ENCODE assay signal across 15 cellular contexts in the genomic region with DNA sequence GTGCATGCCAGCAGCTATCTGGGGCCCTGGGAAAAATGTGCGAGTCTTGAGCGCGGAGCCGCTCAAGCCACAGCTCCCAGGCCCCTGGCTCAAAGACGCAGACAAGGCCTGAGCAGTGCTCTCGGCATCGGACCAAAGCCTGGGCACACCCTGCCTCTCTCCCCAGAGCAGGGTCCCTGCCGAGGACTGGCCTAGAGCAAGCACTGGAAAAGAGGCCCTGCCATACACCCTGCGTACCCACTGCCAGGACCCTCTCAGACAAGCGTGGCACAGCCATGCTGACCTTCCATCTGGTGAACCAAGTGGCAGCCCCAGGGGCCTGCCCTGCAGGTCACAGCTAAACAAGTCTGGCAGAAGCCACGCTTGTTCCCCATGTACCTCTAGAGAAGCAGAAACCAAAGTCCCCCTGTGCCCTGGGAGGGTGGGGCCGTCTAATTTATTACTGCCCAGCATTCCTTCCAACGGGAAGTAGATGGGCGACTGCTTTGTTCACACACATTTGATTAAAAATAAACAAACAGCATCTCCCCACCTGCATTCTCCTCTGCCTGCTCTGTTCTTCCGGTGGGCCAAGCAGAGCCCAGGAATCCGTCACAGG. TPM values are rescaled to one million over a fixed set of nuclear protein-coding genes. Genes with fewer than 3 reads are reported as not detected.
DNase-seq lines count a peak whose midpoint lies in the region; ATAC-seq and TF ChIP-seq lines count a peak whose summit lies in the region.
"Had no signal": no experiment of that assay in that cellular context is flagged by ENCODE, and none has a peak within 500 bp of the region (broad histone marks: within the 10 kb centered on the region; RNA-seq: fewer than 3 reads in every experiment).

No MANE protein-coding gene starts in this region.

- no peak overlapping the region for H3K4me2 ChIP-seq in SK-N-SH
- H3K4me2 ChIP-seq: BLaER1, GM23338 had no signal

- H3K4me1 ChIP-seq in cardiac muscle cell (ENCODE audit: low read depth) (no peaks in the 10 kb centered on the region), heart left ventricle (no peaks in the 10 kb centered on the region), mucosa of descending colon (ENCODE audit: low read depth) (peaks cover 37% of the 10 kb centered on the region), upper lobe of right lung (no peaks in the 10 kb centered on the region), SK-N-SH (ENCODE audit: control insufficient read depth in 1 of 2, insufficient read depth in 2 of 2, low read depth in 1 of 2, low read length in 1 of 2) (peaks cover 0 to 25% of the 10 kb centered on the region in 2 experiments; a peak in 1 of 4 replicates)
- H3K4me1 ChIP-seq: Caco-2 had no signal

- H3K36me3 ChIP-seq in cardiac muscle cell: peaks cover 15% of the 10 kb centered on the region
- peaks cover 2 to 89% (median 66%) of the 10 kb centered on the region in 9 donors for H3K36me3 ChIP-seq in heart left ventricle
- H3K36me3 ChIP-seq in mucosa of descending colon (ENCODE audit: low read depth): no peaks in the 10 kb centered on the region
- peaks cover 61% of the 10 kb centered on the region for H3K36me3 ChIP-seq in upper lobe of right lung
- H3K36me3 ChIP-seq in SK-N-SH (replicated peaks in 1 of 2; ENCODE audit: control insufficient read depth in 1 of 2, insufficient read depth in 2 of 2, low read length in 1 of 2): peaks cover 6 to 58% of the 10 kb centered on the region in 2 experiments

- H3K27ac ChIP-seq in cardiac muscle cell: peak overlapping the region; percentile 23
- no peak overlapping the region for H3K27ac ChIP-seq in heart left ventricle
- no peak overlapping the region for H3K27ac ChIP-seq in upper lobe of right lung
- H3K27ac ChIP-seq in SK-N-SH (ENCODE audit: low read depth in 2 of 2, low read length in 1 of 2): no peak overlapping the region
- H3K27ac ChIP-seq: BLaER1 had no signal

- no peaks in the 10 kb centered on the region for H3K9me3 ChIP-seq in cardiac muscle cell (ENCODE audit: low read depth)
- no peaks in the 10 kb centered on the region for H3K9me3 ChIP-seq in heart left ventricle
- H3K9me3 ChIP-seq in mucosa of descending colon: no peaks in the 10 kb centered on the region
- H3K9me3 ChIP-seq in upper lobe of right lung: no peaks in the 10 kb centered on the region
- H3K9me3 ChIP-seq in SK-N-SH: no peaks in the 10 kb centered on the region
- H3K9me3 ChIP-seq: BLaER1, Caco-2 had no signal

- H3K9ac ChIP-seq in SK-N-SH: no peak overlapping the region
- H3K9ac ChIP-seq: BLaER1 had no signal

- H3K79me2 ChIP-seq in SK-N-SH (ENCODE audit: insufficient read depth): no peaks in the 10 kb centered on the region

- no peak for TF ChIP-seq EP300 in SK-N-SH (IDR thresholded peaks at IDR 0.05; ENCODE audit: borderline replicate concordance in 1 of 2, low read depth in 1 of 2, low read length in 1 of 2)

- H2AFZ ChIP-seq in SK-N-SH (ENCODE audit: low read depth): no peak overlapping the region
- H2AFZ ChIP-seq: GM23338 had no signal

- H3F3A ChIP-seq in SK-N-SH (replicated peaks; ENCODE audit: insufficient read depth): peaks cover under 1% of the 10 kb centered on the region

- no peak for TF ChIP-seq POLR2A in heart left ventricle (IDR thresholded peaks at IDR 0.05)

- TF ChIP-seq RAD21 in SK-N-SH (IDR thresholded peaks at IDR 0.05; ENCODE audit: low read length): no peak

- ATAC-seq in heart left ventricle: no peak
- ATAC-seq in mucosa of descending colon: peak; percentile 27
- no peak for ATAC-seq in upper lobe of right lung
- ATAC-seq: GM23338 had no signal

- H4K20me1 ChIP-seq in SK-N-SH (ENCODE audit: insufficient read depth): no peaks in the 10 kb centered on the region

- CTCF ChIA-PET in SK-N-SH (lab: Yijun Ruan, JAX): no interaction called here

- DNase-seq in cardiac muscle cell (ENCODE audit: low read depth in 1 of 2, low spot score in 1 of 2) (no peak), heart left ventricle (no peak), cerebellar cortex (ENCODE audit: low spot score) (peak; percentile 59), mucosa of descending colon (peak in 2 of 3 donors; percentile 52 to 56), upper lobe of right lung (peak; percentile 50), SK-N-SH (no peak), RKO (ENCODE audit: low spot score) (no peak), NCI-H748 treated with DMSO at 0.1 percent for 48 hours (lab: John Stamatoyannopoulos, UW) (no peak)
- DNase-seq: 8988T, AML-193, Caco-2, DMS53, H9 had no signal

- TF ChIP-seq CTCF in cardiac muscle cell (IDR thresholded peaks at IDR 0.05; ENCODE audit: low read depth, low read length): no peak
- no peak for TF ChIP-seq CTCF in heart left ventricle (IDR thresholded peaks at IDR 0.05)
- no peak for TF ChIP-seq CTCF in mucosa of descending colon (IDR thresholded peaks at IDR 0.05)
- TF ChIP-seq CTCF in upper lobe of right lung (IDR thresholded peaks at IDR 0.05): no peak
- TF ChIP-seq CTCF in SK-N-SH (IDR thresholded peaks at IDR 0.05): no peak

- no peaks in the 10 kb centered on the region for H3K27me3 ChIP-seq in cardiac muscle cell
- H3K27me3 ChIP-seq in heart left ventricle: no peaks in the 10 kb centered on the region
- H3K27me3 ChIP-seq in upper lobe of right lung: no peaks in the 10 kb centered on the region
- no peaks in the 10 kb centered on the region for H3K27me3 ChIP-seq in SK-N-SH (ENCODE audit: insufficient read depth)
- H3K27me3 ChIP-seq: BLaER1 had no signal

- POLR2A ChIA-PET in SK-N-SH (lab: Yijun Ruan, JAX): no interaction called here

- H3K9me2 ChIP-seq in SK-N-SH: no peaks in the 10 kb centered on the region

- H3K4me3 ChIP-seq in cardiac muscle cell (no peak overlapping the region), heart left ventricle (no peak overlapping the region), mucosa of descending colon (no peak overlapping the region), upper lobe of right lung (no peak overlapping the region), SK-N-SH (ENCODE audit: low read depth in 2 of 2, low read length in 1 of 2) (no peak overlapping the region)
- H3K4me3 ChIP-seq: BLaER1, GM23338 had no signal

- intact Hi-C loops in heart left ventricle (cut with DNase I) (no loop called here), mucosa of descending colon (cut with DNase I, micrococcal nuclease) (no loop called here), upper lobe of right lung (cut with DNase I) (no loop called here)

- WGBS in heart left ventricle, 4 donors: 84 to 92% (median 87%) methylated on average over 11 to 16 of the region's 16 CpGs
- WGBS in SK-N-SH (ENCODE audit: low lambda C conversion rate): 97% methylated on average over 15 of the region's 16 CpGs

TF ChIP-seq in SK-N-SH, 30 proteins besides CTCF, POLR2A, EP300 and RAD21:
- no peak for TF ChIP-seq RCOR1 (IDR thresholded peaks at IDR 0.05; ENCODE audit: low read length)
- no peak for TF ChIP-seq GABPA (IDR thresholded peaks at IDR 0.05; ENCODE audit: low read depth)
- TF ChIP-seq CHD2 (IDR thresholded peaks at IDR 0.05; ENCODE audit: low read length, partially characterized antibody): no peak
- TF ChIP-seq REST (IDR thresholded peaks at IDR 0.05; ENCODE audit: low read depth, low read length): no peak
- TF ChIP-seq TCF12 (IDR thresholded peaks at IDR 0.05): no peak

RNA-seq across cellular contexts. Expression of gene STK25, which starts 14.0 kb away (rescaled TPM):
- total RNA-seq in cardiac muscle cell (360 and 422 TPM in 2 replicates), heart left ventricle (100 to 1,000 TPM in 4 of 9 donors, 10 to 100 TPM in 5; 76.8 to 186 (median 94.7) TPM), mucosa of descending colon (100 to 1,000 TPM in 2 of 3 donors, 10 to 100 TPM in 1; 89.8 to 137 (median 129) TPM), upper lobe of right lung (134 TPM)
- polyA plus RNA-seq in cardiac muscle cell (295 and 302 TPM in 2 replicates), heart left ventricle (100 to 1,000 TPM in 1 of 2 donors, 10 to 100 TPM in 1; 94.8 to 156 TPM), SK-N-SH (2012; rRNA removed) (236 and 268 TPM in 2 replicates)
- 94.5 and 143 TPM in 2 replicates for polyA plus RNA-seq in SK-N-SH (2012; cell fraction: cytosol; rRNA removed)
- 855 and 923 TPM in 2 replicates for polyA plus RNA-seq in SK-N-SH (2012; cell fraction: nucleus; rRNA removed)

Comparison
In these comparisons a context has a peak if more than half of its experiments do, and no peak if none do; other contexts are left out.
1. DNase-seq: peak in cerebellar cortex (single experiment), mucosa of descending colon (2 of 3) and upper lobe of right lung (single experiment); none in cardiac muscle cell (0 of 2), heart left ventricle (0 of 5), SK-N-SH (single experiment), RKO (single experiment) and NCI-H748 treated with DMSO at 0.1 percent for 48 hours (single experiment).